In genomic region chr1:206771353-206771722, GRCh38 we compare ENCODE assay signal across 20 cellular contexts. TPM values are rescaled to one million over a fixed set of nuclear protein-coding genes. Genes with fewer than 3 reads are reported as not detected.
DNase-seq lines count a peak whose midpoint lies in the region; ATAC-seq and TF ChIP-seq lines count a peak whose summit lies in the region.
"Had no signal": no experiment of that assay in that cellular context is flagged by ENCODE, and none has a peak within 500 bp of the region (broad histone marks: within the 10 kb centered on the region; RNA-seq: fewer than 3 reads in every experiment).

No MANE protein-coding gene starts in this region.

- peaks cover 81% of the 10 kb centered on the region for H3K4me1 ChIP-seq in DND-41 (ENCODE audit: insufficient read depth, low read length)
- H3K4me1 ChIP-seq: ascending aorta, right atrium auricular region had no signal

- intact Hi-C loops in CD14-positive monocyte (cut with micrococcal nuclease) = loop anchor here in 1 of 2 donors (5.0 to 10.0 kb wide), 2 partner anchors 34 to 63 kb away; no protein-coding TSS in a partner anchor

- no peaks in the 10 kb centered on the region for H4K20me1 ChIP-seq in DND-41 (ENCODE audit: insufficient read depth, low read length)

- no peak overlapping the region for H2AFZ ChIP-seq in DND-41 (ENCODE audit: low read depth, low read length)

- no peaks in the 10 kb centered on the region for H3K9me3 ChIP-seq in DND-41 (ENCODE audit: insufficient read depth, low read length, severe bottlenecking)
- H3K9me3 ChIP-seq: ascending aorta, right atrium auricular region, thyroid gland had no signal

- 0 out of 2 replicates have a peak overlapping the region, but pooled peaks have one; percentile 14 for H3K9ac ChIP-seq in DND-41 (ENCODE audit: low read depth, low read length)

- H3K27ac Mint-ChIP-seq in CD14-positive monocyte (peak overlapping the region; percentile 91 to 96 (median 95)), nephron (peak overlapping the region in 2 of 3 experiments; percentile 48 to 73)
- H3K27ac Mint-ChIP-seq in activated CD4-positive, alpha-beta memory T cell treated with anti-CD3 and anti-CD28 coated beads, Interleukin-2, amount 10 ng/mL, durations not matched to agents 7 days and 5 days = peak overlapping the region; percentile 17

- DNase-seq in CD14-positive monocyte (ENCODE audit: low spot score) (no peak), DND-41 (no peak), NCI-H2171 (lab: John Stamatoyannopoulos, UW) (no peak)
- DNase-seq in activated CD4-positive, alpha-beta memory T cell treated with anti-CD3 and anti-CD28 coated beads, Interleukin-2, amount 10 ng/mL, durations not matched to agents 7 days and 5 days = no peak
- DNase-seq: activated CD8-positive, alpha-beta T cell treated with anti-CD3 and anti-CD28 coated beads, Interleukin-2, amount 10 ng/mL, durations not matched to agents 7 days and 5 days; activated gamma-delta T cell; kidney; NCI-H1694; NCI-H446; stimulated activated CD4-positive, alpha-beta T cell treated with anti-CD3 and anti-CD28 coated beads, Interleukin-1b, Interleukin-23, amount 100 ng/mL, for 48 hours; SW 1271; thyroid gland had no signal

- H3K9me3 Mint-ChIP-seq in CD14-positive monocyte (no peaks in the 10 kb centered on the region), nephron (no peaks in the 10 kb centered on the region)
- no peaks in the 10 kb centered on the region for H3K9me3 Mint-ChIP-seq in activated CD4-positive, alpha-beta memory T cell treated with anti-CD3 and anti-CD28 coated beads, Interleukin-2, amount 10 ng/mL, durations not matched to agents 7 days and 5 days

- H3K36me3 Mint-ChIP-seq in CD14-positive monocyte (peaks cover 24 to 28% of the 10 kb centered on the region in 2 donors), nephron (ENCODE audit: low read depth) (no peaks in the 10 kb centered on the region)
- no peaks in the 10 kb centered on the region for H3K36me3 Mint-ChIP-seq in activated CD4-positive, alpha-beta memory T cell treated with anti-CD3 and anti-CD28 coated beads, Interleukin-2, amount 10 ng/mL, durations not matched to agents 7 days and 5 days (ENCODE audit: low read depth)

- TF ChIP-seq CTCF in CD14-positive monocyte (IDR thresholded peaks at IDR 0.05) = no peak
- TF ChIP-seq CTCF in DND-41 (IDR thresholded peaks at IDR 0.05; ENCODE audit: borderline replicate concordance, extremely low read depth, low read length, poor library complexity, severe bottlenecking) = no peak
- no peak for TF ChIP-seq CTCF in nephron (IDR thresholded peaks at IDR 0.05; ENCODE audit: unreplicated experiment in 3 of 3)

- no peaks in the 10 kb centered on the region for H3K27me3 ChIP-seq in DND-41 (ENCODE audit: insufficient read depth, low read length, poor library complexity)
- H3K27me3 ChIP-seq: ascending aorta, right atrium auricular region, thyroid gland had no signal

- POLR2A ChIA-PET in activated CD4-positive, alpha-beta memory T cell treated with anti-CD3 and anti-CD28 coated beads, Interleukin-2, amount 10 ng/mL, durations not matched to agents 7 days and 5 days (lab: Charles Lee) = interaction anchor here (1.0 to 8.5 kb wide), 8 partner anchors 9 to 46 kb away, joined by 3 to 114 read pairs (median 9); no protein-coding TSS in a partner anchor

- CTCF ChIA-PET in activated CD4-positive, alpha-beta memory T cell treated with anti-CD3 and anti-CD28 coated beads, Interleukin-2, amount 10 ng/mL, durations not matched to agents 7 days and 5 days (lab: Charles Lee) = interaction anchor here (0.7 to 5.5 kb wide), 6 partner anchors 14 to 36 kb away, joined by 3 to 42 read pairs (median 3); no protein-coding TSS in a partner anchor

- no peaks in the 10 kb centered on the region for H3K79me2 ChIP-seq in DND-41 (ENCODE audit: insufficient read depth, low read length)

- H3K27ac ChIP-seq in DND-41 (ENCODE audit: low read length) = peak overlapping the region; percentile 77
- H3K27ac ChIP-seq: thyroid gland had no signal

- ATAC-seq in DND-41 (ENCODE audit: insufficient read depth, low read depth) = no peak
- no peak for ATAC-seq in GM18870 (IDR thresholded peaks at IDR 0.05; ENCODE audit: unreplicated experiment)
- ATAC-seq in GM18909 (IDR thresholded peaks at IDR 0.05; ENCODE audit: poor library complexity, unreplicated experiment) = no peak
- no peak for ATAC-seq in HG02938 (IDR thresholded peaks at IDR 0.05; ENCODE audit: unreplicated experiment)
- ATAC-seq: activated CD8-positive, alpha-beta T cell treated with anti-CD3 and anti-CD28 coated beads, Interleukin-2, amount 10 ng/mL, durations not matched to agents 7 days and 5 days; HCT116 had no signal

- H3K27me3 Mint-ChIP-seq in CD14-positive monocyte (ENCODE audit: low read depth in 3 of 3) (peaks cover 0 to 8% (median 8%) of the 10 kb centered on the region in 3 donors), nephron (ENCODE audit: low read depth) (peaks cover 18% of the 10 kb centered on the region)
- peaks cover 41% of the 10 kb centered on the region for H3K27me3 Mint-ChIP-seq in activated CD4-positive, alpha-beta memory T cell treated with anti-CD3 and anti-CD28 coated beads, Interleukin-2, amount 10 ng/mL, durations not matched to agents 7 days and 5 days

- H3K4me3 ChIP-seq in DND-41 (ENCODE audit: low read depth in 1 of 2, low read length in 2 of 2) = no peak overlapping the region
- H3K4me3 ChIP-seq: thyroid gland had no signal

- H3K4me3 Mint-ChIP-seq in CD14-positive monocyte = peak overlapping the region; percentile 73 to 84
- H3K4me3 Mint-ChIP-seq in activated CD4-positive, alpha-beta memory T cell treated with anti-CD3 and anti-CD28 coated beads, Interleukin-2, amount 10 ng/mL, durations not matched to agents 7 days and 5 days = no peak overlapping the region
- H3K4me3 Mint-ChIP-seq in nephron = peak overlapping the region in 1 of 3 experiments; percentile 25
- H3K4me3 Mint-ChIP-seq: activated CD8-positive, alpha-beta T cell treated with anti-CD3 and anti-CD28 coated beads, Interleukin-2, amount 10 ng/mL, durations not matched to agents 7 days and 5 days had no signal

- H3K4me2 ChIP-seq in DND-41 (ENCODE audit: insufficient read depth, low read length) = peak overlapping the region; percentile 18; the same call in 1 of the 2 replicates

- H3K4me1 Mint-ChIP-seq in CD14-positive monocyte = peaks cover 89% of the 10 kb centered on the region
- peaks cover 77% of the 10 kb centered on the region for H3K4me1 Mint-ChIP-seq in activated CD4-positive, alpha-beta memory T cell treated with anti-CD3 and anti-CD28 coated beads, Interleukin-2, amount 10 ng/mL, durations not matched to agents 7 days and 5 days
- H3K4me1 Mint-ChIP-seq in nephron = peaks cover 33% of the 10 kb centered on the region

- H3K36me3 ChIP-seq in DND-41 (ENCODE audit: insufficient read depth, low read length) = no peaks in the 10 kb centered on the region
- H3K36me3 ChIP-seq: ascending aorta, right atrium auricular region, thyroid gland had no signal

RNA-seq across cellular contexts. Expression of gene IL19, which starts 0.8 kb away (rescaled TPM):
- polyA plus RNA-seq in CD14-positive monocyte = not detected
- total RNA-seq in activated CD4-positive, alpha-beta memory T cell treated with anti-CD3 and anti-CD28 coated beads, Interleukin-2, amount 10 ng/mL, durations not matched to agents 7 days and 5 days = not detected
- total RNA-seq: activated CD8-positive, alpha-beta T cell treated with anti-CD3 and anti-CD28 coated beads, Interleukin-2, amount 10 ng/mL, durations not matched to agents 7 days and 5 days; ascending aorta; right atrium auricular region; thyroid gland had no signal

RNA-seq across cellular contexts. Expression of gene IL10, which starts 1.0 kb away (rescaled TPM):
- polyA plus RNA-seq in CD14-positive monocyte = 1 to 10 TPM; 4.1 to 7.8 TPM
- 1 to 10 TPM in 1 of 2 experiments, under 1 TPM in 1; 0.73 to 1.9 TPM for total RNA-seq in activated CD4-positive, alpha-beta memory T cell treated with anti-CD3 and anti-CD28 coated beads, Interleukin-2, amount 10 ng/mL, durations not matched to agents 7 days and 5 days
- total RNA-seq: fibroblast of villous mesenchyme had no signal

Comparison
In these comparisons a context has a peak if more than half of its experiments do, and no peak if none do; other contexts are left out.
1. H3K27ac Mint-ChIP-seq: peak in every context shown above with its lines; median percentile 95 in CD14-positive monocyte; 60 in nephron; 17 in activated CD4-positive, alpha-beta memory T cell treated with anti-CD3 and anti-CD28 coated beads, Interleukin-2, amount 10 ng/mL, durations not matched to agents 7 days and 5 days.